In the genomic region with DNA sequence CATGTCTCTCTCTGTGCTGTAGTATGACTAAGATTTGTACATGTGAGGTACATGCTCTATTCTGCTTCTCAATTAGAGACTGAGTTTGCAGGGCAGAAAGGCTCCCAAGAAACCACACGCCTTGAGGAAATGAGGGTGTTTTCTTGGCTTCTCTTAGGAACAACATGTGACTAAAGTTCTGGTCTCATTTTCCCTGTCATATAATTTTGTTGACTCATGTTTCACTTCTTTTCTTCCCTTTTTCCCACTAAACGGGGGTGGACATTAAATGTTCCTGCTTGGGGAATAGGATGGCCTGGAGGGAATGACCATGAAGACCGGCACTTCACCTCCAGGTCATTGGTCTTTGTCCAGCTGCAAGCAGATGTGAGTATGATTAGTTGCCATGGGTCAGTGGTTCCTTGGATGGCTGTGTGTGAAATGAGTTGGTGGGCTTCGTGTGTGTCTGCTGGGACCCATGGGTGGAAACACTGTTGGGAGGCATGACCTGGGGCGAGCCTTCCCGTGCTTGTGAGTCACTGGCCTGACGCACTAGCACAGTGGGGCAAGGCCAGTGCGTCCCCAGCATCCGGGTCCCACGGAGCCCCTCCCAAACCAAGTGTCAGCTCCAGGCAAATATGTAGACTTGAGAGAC, we compare ENCODE assay signal across 1 cellular context.
TF ChIP-seq lines count a peak whose summit lies in the region.

No MANE protein-coding gene starts in this region.

TF ChIP-seq in GM12878, 131 proteins besides CTCF, POLR2A, EP300 and RAD21 (continued from another document):
- TF ChIP-seq, protein P1, sequence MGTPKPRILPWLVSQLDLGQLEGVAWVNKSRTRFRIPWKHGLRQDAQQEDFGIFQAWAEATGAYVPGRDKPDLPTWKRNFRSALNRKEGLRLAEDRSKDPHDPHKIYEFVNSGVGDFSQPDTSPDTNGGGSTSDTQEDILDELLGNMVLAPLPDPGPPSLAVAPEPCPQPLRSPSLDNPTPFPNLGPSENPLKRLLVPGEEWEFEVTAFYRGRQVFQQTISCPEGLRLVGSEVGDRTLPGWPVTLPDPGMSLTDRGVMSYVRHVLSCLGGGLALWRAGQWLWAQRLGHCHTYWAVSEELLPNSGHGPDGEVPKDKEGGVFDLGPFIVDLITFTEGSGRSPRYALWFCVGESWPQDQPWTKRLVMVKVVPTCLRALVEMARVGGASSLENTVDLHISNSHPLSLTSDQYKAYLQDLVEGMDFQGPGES (IDR thresholded peaks at IDR 0.05), result no peak
- TF ChIP-seq SMAD1 (IDR thresholded peaks at IDR 0.05; ENCODE audit: low read depth, partially characterized antibody), result no peak
- no peak for TF ChIP-seq ASH2L (IDR thresholded peaks at IDR 0.05; ENCODE audit: borderline replicate concordance, low read depth)
- TF ChIP-seq SIX5 (IDR thresholded peaks at IDR 0.05; ENCODE audit: low read depth, low read length, severe bottlenecking), result no peak
- no peak for TF ChIP-seq NKRF (conservative IDR thresholded peaks at IDR 0.05)
- TF ChIP-seq ZNF622 (IDR thresholded peaks at IDR 0.05), result no peak
- no peak for TF ChIP-seq NRF1 (conservative IDR thresholded peaks at IDR 0.05; ENCODE audit: low read depth, low read length)
- TF ChIP-seq BHLHE40 (IDR thresholded peaks at IDR 0.05; ENCODE audit: borderline replicate concordance in 1 of 2, low read depth in 2 of 2, low read length in 1 of 2), result no peak
- TF ChIP-seq MXI1 (IDR thresholded peaks at IDR 0.05; ENCODE audit: low read depth, low read length), result no peak
